11 cellular contexts compared by ENCODE assay signal in the genomic region with DNA sequence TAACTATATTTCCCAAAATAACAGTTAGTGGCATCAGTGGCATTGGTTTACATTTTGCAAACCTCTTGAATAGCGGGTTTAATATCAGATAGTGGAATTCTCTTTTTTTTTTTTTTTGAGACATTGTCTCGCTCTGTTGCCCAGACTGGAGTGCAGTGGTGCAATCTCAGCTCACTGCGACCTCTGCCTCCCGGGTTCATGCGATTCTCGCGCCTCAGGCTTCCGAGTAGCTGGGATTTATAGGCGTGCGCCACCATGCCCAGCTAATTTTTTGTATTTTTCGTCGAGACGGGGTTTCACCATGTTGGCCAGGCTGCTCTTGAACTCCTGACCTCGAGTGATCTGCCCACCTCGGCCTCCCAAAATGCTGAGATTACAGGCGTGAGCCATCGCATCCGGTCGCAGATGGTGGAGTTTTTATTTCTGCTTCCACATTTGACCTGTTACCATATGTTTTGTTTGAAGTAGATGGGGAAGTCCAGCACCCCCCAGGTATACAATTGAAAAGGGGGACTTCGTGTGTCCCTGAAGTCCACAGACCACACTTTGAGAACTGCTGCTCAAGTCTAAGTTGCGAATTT. TPM values are rescaled to one million over a fixed set of nuclear protein-coding genes. Genes with fewer than 3 reads are reported as not detected.
DNase-seq lines count a peak whose midpoint lies in the region; ATAC-seq, FAIRE-seq and TF ChIP-seq lines count a peak whose summit lies in the region.
"Had no signal": no experiment of that assay in that cellular context is flagged by ENCODE, and none has a peak within 500 bp of the region (broad histone marks: within the 10 kb centered on the region; RNA-seq: fewer than 3 reads in every experiment).

No MANE protein-coding gene starts in this region.

- TF ChIP-seq EP300 in A549 (IDR thresholded peaks at IDR 0.05) (no peak), ovary (IDR thresholded peaks at IDR 0.05) (no peak)

- intact Hi-C loops in esophagus squamous epithelium (cut with DNase I) (loop anchor here (5.0 to 10.0 kb wide), 4 partner anchors 122 to 532 kb away; a partner anchor contains a TSS), ovary (cut with DNase I) (loop anchor here (5.0 to 10.0 kb wide), 7 partner anchors 122 to 544 kb away; a partner anchor contains a TSS)

- H3K27me3 ChIP-seq in esophagus squamous epithelium (peaks cover 0 to 6% (median 0%) of the 10 kb centered on the region in 4 donors), ovary (no peaks in the 10 kb centered on the region)

- no peak for FAIRE-seq in A549 (lab: Jason Lieb, UNC)

- peak overlapping the region; percentile 66 for H3K4me2 ChIP-seq in A549

- H3K4me3 ChIP-seq in A549 (no peak overlapping the region), NB4 (ENCODE audit: low read depth, low read length) (peak overlapping the region; percentile 36), esophagus squamous epithelium (peak overlapping the region in 1 of 4 donors; percentile 26), ovary (no peak overlapping the region)
- H3K4me3 ChIP-seq: lung, prostate gland had no signal

- DNase-seq in A549 (ENCODE audit: low read depth in 1 of 2, low spot score in 1 of 2) = no peak
- DNase-seq in NB4 (ENCODE audit: low read depth) = no peak
- DNase-seq in esophagus squamous epithelium (lab: John Stamatoyannopoulos, UW) = no peak
- DNase-seq in ovary = peak in 3 of 5 donors; percentile 27 to 40 (median 28)
- DNase-seq in RPMI8226 = no peak
- DNase-seq in SW480 (ENCODE audit: low spot score) = no peak
- DNase-seq: NCI-H2107 had no signal

- TF ChIP-seq RAD21 in A549 (conservative IDR thresholded peaks at IDR 0.05 in 1 of 2, IDR thresholded peaks at IDR 0.05 in 1 of 2) = no peak

- H3K27ac ChIP-seq in A549 = peak overlapping the region; percentile 44 to 75; a peak in 5 of 6 replicates
- H3K27ac ChIP-seq in esophagus squamous epithelium = peak overlapping the region; percentile 28 to 77 (median 55)
- no peak overlapping the region for H3K27ac ChIP-seq in ovary

- CTCF ChIA-PET in A549 (lab: Yijun Ruan, JAX) = interaction anchor here (0.7 to 3.2 kb wide), 17 partner anchors 12 to 537 kb away, joined by 3 to 24 read pairs (median 4); a partner anchor contains a TSS

- TF ChIP-seq POLR2A in A549 (IDR thresholded peaks at IDR 0.05; ENCODE audit: low read length) (no peak), NB4 (IDR thresholded peaks at IDR 0.05; ENCODE audit: extremely low read depth, insufficient read length) (no peak), esophagus squamous epithelium (IDR thresholded peaks at IDR 0.05) (no peak), ovary (IDR thresholded peaks at IDR 0.05) (no peak)

- TF ChIP-seq CTCF in A549 (IDR thresholded peaks at IDR 0.05) (no peak), NB4 (IDR thresholded peaks at IDR 0.05; ENCODE audit: low read depth, low read length) (no peak), esophagus squamous epithelium (IDR thresholded peaks at IDR 0.05) (no peak), ovary (IDR thresholded peaks at IDR 0.05) (no peak)

- H3K9me3 ChIP-seq in A549 (no peaks in the 10 kb centered on the region), esophagus squamous epithelium (no peaks in the 10 kb centered on the region), ovary (no peaks in the 10 kb centered on the region)
- H3K9me3 ChIP-seq: prostate gland had no signal

- no peaks in the 10 kb centered on the region for H3K36me3 ChIP-seq in esophagus squamous epithelium
- no peaks in the 10 kb centered on the region for H3K36me3 ChIP-seq in ovary
- H3K36me3 ChIP-seq: prostate gland had no signal

- WGBS in A549 (ENCODE audit: missing lambda C conversion rate) = 55% methylated on average over 21 of the region's 21 CpGs
- WGBS in esophagus squamous epithelium, 2 donors = 49 to 56% methylated on average over 17 to 20 of the region's 21 CpGs
- WGBS in ovary, 3 donors = 42 to 55% (median 46%) methylated on average over 21 of the region's 21 CpGs

- peaks cover 20% of the 10 kb centered on the region; the same call in 2 of the 3 replicates for H3K4me1 ChIP-seq in A549
- peaks cover 0 to 40% (median 18%) of the 10 kb centered on the region in 3 donors for H3K4me1 ChIP-seq in esophagus squamous epithelium
- no peaks in the 10 kb centered on the region for H3K4me1 ChIP-seq in ovary (ENCODE audit: insufficient read depth)
- H3K4me1 ChIP-seq: prostate gland had no signal

- POLR2A ChIA-PET in A549 (lab: Yijun Ruan, JAX) = interaction anchor here (1.1 kb wide), 1 partner anchor 234 kb away, joined by 5 read pairs; a partner anchor contains a TSS

- ATAC-seq in A549 (peak in 1 of 2 experiments; percentile 30; a peak in 3 of 6 replicates), HG03442 (IDR thresholded peaks at IDR 0.05; ENCODE audit: unreplicated experiment) (no peak), GM19395 (IDR thresholded peaks at IDR 0.05; ENCODE audit: unreplicated experiment) (no peak)

TF ChIP-seq in A549, 52 proteins besides CTCF, POLR2A, EP300 and RAD21:
- TF ChIP-seq, protein P1, sequence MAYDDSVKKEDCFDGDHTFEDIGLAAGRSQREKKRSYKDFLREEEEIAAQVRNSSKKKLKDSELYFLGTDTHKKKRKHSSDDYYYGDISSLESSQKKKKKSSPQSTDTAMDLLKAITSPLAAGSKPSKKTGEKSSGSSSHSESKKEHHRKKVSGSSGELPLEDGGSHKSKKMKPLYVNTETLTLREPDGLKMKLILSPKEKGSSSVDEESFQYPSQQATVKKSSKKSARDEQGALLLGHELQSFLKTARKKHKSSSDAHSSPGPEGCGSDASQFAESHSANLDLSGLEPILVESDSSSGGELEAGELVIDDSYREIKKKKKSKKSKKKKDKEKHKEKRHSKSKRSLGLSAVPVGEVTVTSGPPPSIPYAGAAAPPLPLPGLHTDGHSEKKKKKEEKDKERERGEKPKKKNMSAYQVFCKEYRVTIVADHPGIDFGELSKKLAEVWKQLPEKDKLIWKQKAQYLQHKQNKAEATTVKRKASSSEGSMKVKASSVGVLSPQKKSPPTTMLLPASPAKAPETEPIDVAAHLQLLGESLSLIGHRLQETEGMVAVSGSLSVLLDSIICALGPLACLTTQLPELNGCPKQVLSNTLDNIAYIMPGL (CRISPR knock-in tag; IDR thresholded peaks at IDR 0.05; ENCODE audit: borderline replicate concordance) = no peak
- TF ChIP-seq FOSL2 (IDR thresholded peaks at IDR 0.05) (no peak), FOSL2 (CRISPR knock-in tag; IDR thresholded peaks at IDR 0.05) (no peak), FOXS1 (CRISPR knock-in tag; IDR thresholded peaks at IDR 0.05) (no peak), HOXB5 (CRISPR knock-in tag; IDR thresholded peaks at IDR 0.05) (no peak), ZNF302 (CRISPR knock-in tag; IDR thresholded peaks at IDR 0.05) (no peak)

RNA-seq across cellular contexts. Expression of a gene that starts 40.5 kb away (rescaled TPM):
- polyA plus RNA-seq in A549 (2011; rRNA removed) (13.8 and 16.6 TPM in 2 replicates), A549 (2017; fragmentation: RNase III; extraction: RNeasy Plus Mini Kit Qiagen cat#74134 plus additional on column Dnase treatment) (7.3 to 8.6 TPM (median 7.7 TPM) in 3 replicates), ovary (1 to 10 TPM; 4.3 to 7.0 TPM)
- polyA plus RNA-seq in A549 (2012; cell fraction: cytosol; rRNA removed) = 2.9 and 3.3 TPM in 2 replicates
- 3.0 and 5.0 TPM in 2 replicates for polyA plus RNA-seq in A549 (2012; cell fraction: nucleus; rRNA removed)
- polyA minus RNA-seq in A549 (2011; rRNA and poly(A)+ RNA removed) = 12.6 and 13.4 TPM in 2 replicates
- total RNA-seq in esophagus squamous epithelium (10 to 100 TPM in 3 of 4 donors, 1 to 10 TPM in 1; 8.8 to 25.0 (median 18.6) TPM), ovary (10 to 100 TPM in 6 of 7 donors, 1 to 10 TPM in 1; 9.8 to 20.6 (median 14.9) TPM)

Comparison
In these comparisons a context has a peak if more than half of its experiments do, and no peak if none do; other contexts are left out.
1. DNase-seq: peak in ovary (3 of 5); none in A549 (0 of 2), NB4 (single experiment), esophagus squamous epithelium (single experiment), RPMI8226 (single experiment) and SW480 (single experiment).
2. H3K27ac ChIP-seq: peak in A549 (2 of 2) and esophagus squamous epithelium (4 of 4); none in ovary (0 of 2).